ENCODE assay signal across 13 cellular contexts in the genomic region with DNA sequence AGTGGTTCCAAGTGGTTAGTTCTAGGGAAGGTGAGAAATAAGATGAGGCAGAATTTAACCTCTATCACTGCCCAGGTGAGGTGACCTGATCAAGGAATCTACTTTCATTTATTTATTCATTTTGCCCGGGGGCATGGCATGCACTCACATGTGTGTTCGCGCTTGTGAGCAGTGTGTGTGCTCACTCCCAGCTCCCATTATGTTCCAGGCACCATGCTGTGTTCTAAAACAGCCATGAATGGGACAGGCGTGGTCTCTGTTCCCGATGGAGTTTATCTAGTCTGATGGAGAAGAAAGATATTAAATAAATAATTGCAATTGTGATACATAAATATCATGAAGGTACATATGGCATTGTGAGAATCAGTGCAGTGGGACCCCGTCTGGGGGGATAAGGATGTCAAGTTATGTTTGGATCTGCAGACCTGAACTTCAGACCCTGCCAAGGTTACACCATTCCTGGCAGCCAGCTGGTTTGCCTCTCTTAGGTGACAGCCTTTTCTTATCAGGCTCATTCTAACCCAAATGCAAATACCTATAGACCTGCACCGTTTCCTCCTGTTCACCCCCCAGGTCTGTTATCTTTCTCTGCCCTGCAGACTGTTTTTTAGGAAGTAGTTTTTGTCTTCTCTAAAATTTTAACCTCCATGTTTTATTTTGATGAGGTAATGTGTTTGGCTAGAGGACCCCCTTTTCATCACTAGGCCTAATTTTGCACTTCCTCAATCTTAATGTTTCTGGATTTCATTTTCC. TPM values are rescaled to one million over a fixed set of nuclear protein-coding genes. Genes with fewer than 3 reads are reported as not detected.
DNase-seq lines count a peak whose midpoint lies in the region; ATAC-seq and TF ChIP-seq lines count a peak whose summit lies in the region.
"Had no signal": no experiment of that assay in that cellular context is flagged by ENCODE, and none has a peak within 500 bp of the region (broad histone marks: within the 10 kb centered on the region; RNA-seq: fewer than 3 reads in every experiment).

No MANE protein-coding gene starts in this region.

- TF ChIP-seq CTCF in NB4 (IDR thresholded peaks at IDR 0.05; ENCODE audit: low read depth, low read length): no peak
- no peak for TF ChIP-seq CTCF in spleen (IDR thresholded peaks at IDR 0.05 in 8 of 11, conservative IDR thresholded peaks at IDR 0.05 in 3 of 11)

- H3K4me1 ChIP-seq in spleen: peaks cover 15 to 83% (median 37%) of the 10 kb centered on the region in 6 donors
- H3K4me1 ChIP-seq: BLaER1 had no signal

- TF ChIP-seq POLR2A in NB4 (IDR thresholded peaks at IDR 0.05; ENCODE audit: extremely low read depth, insufficient read length): no peak
- no peak for TF ChIP-seq POLR2A in spleen (IDR thresholded peaks at IDR 0.05)

- H3K36me3 ChIP-seq in spleen: peaks cover 0 to 58% (median 22%) of the 10 kb centered on the region in 6 donors

- DNase-seq in activated naive CD8-positive, alpha-beta T cell treated with anti-CD3 and anti-CD28 coated beads, Interleukin-2, amount 50 U/mL, for 24 hours: no peak
- peak; percentile 47 for DNase-seq in NB4 (ENCODE audit: low read depth)
- DNase-seq in effector memory CD8-positive, alpha-beta T cell: no peak
- peak; percentile 19 for DNase-seq in spleen
- DNase-seq: glutamatergic neuron, NCI-H446 treated with DMSO at 0.1 percent for 48 hours, SK-N-SH had no signal

- no peaks in the 10 kb centered on the region for H3K27me3 Mint-ChIP-seq in activated naive CD8-positive, alpha-beta T cell
- no peaks in the 10 kb centered on the region for H3K27me3 Mint-ChIP-seq in activated naive CD8-positive, alpha-beta T cell treated with anti-CD3 and anti-CD28 coated beads, Interleukin-2, amount 50 U/mL, for 24 hours
- no peaks in the 10 kb centered on the region for H3K27me3 Mint-ChIP-seq in effector memory CD8-positive, alpha-beta T cell

- ATAC-seq in activated naive CD8-positive, alpha-beta T cell treated with anti-CD3 and anti-CD28 coated beads, Interleukin-2, amount 50 U/mL, for 24 hours: no peak
- no peak for ATAC-seq in effector memory CD8-positive, alpha-beta T cell (replicated peaks)
- no peak for ATAC-seq in GM18867 (IDR thresholded peaks at IDR 0.05; ENCODE audit: unreplicated experiment)
- no peak for ATAC-seq in HG03280 (IDR thresholded peaks at IDR 0.05; ENCODE audit: unreplicated experiment)
- ATAC-seq in GM19397 (IDR thresholded peaks at IDR 0.05; ENCODE audit: unreplicated experiment): no peak

- WGBS in spleen, 5 donors: 71 to 86% (median 73%) methylated on average over 7 of the region's 7 CpGs

- H3K36me3 Mint-ChIP-seq in activated naive CD8-positive, alpha-beta T cell: peaks cover 17% of the 10 kb centered on the region
- H3K36me3 Mint-ChIP-seq in activated naive CD8-positive, alpha-beta T cell treated with anti-CD3 and anti-CD28 coated beads, Interleukin-2, amount 50 U/mL, for 24 hours (ENCODE audit: low read depth): peaks cover 53% of the 10 kb centered on the region
- peaks cover 11% of the 10 kb centered on the region for H3K36me3 Mint-ChIP-seq in effector memory CD8-positive, alpha-beta T cell (ENCODE audit: insufficient read depth)

- H3K27me3 ChIP-seq in spleen (replicated peaks in 1 of 7): no peaks in the 10 kb centered on the region
- H3K27me3 ChIP-seq: BLaER1 had no signal

- H3K4me1 Mint-ChIP-seq in activated naive CD8-positive, alpha-beta T cell (ENCODE audit: low read depth): peaks cover 71% of the 10 kb centered on the region
- H3K4me1 Mint-ChIP-seq in activated naive CD8-positive, alpha-beta T cell treated with anti-CD3 and anti-CD28 coated beads, Interleukin-2, amount 50 U/mL, for 24 hours: peaks cover 69% of the 10 kb centered on the region
- H3K4me1 Mint-ChIP-seq in effector memory CD8-positive, alpha-beta T cell (ENCODE audit: low read depth in 2 of 2): peaks cover 24 to 55% of the 10 kb centered on the region in 2 donors

- peak overlapping the region; percentile 75 for H3K27ac Mint-ChIP-seq in activated naive CD8-positive, alpha-beta T cell
- H3K27ac Mint-ChIP-seq in activated naive CD8-positive, alpha-beta T cell treated with anti-CD3 and anti-CD28 coated beads, Interleukin-2, amount 50 U/mL, for 24 hours: no peak overlapping the region
- peak overlapping the region; percentile 64 to 80 for H3K27ac Mint-ChIP-seq in effector memory CD8-positive, alpha-beta T cell

- intact Hi-C loops in spleen (cut with DNase I; ENCODE audit: low total_unique reads): no loop called here

- H3K4me3 ChIP-seq in NB4 (ENCODE audit: low read depth, low read length) (no peak overlapping the region), spleen (no peak overlapping the region)
- H3K4me3 ChIP-seq: BLaER1 had no signal

- H3K9me3 Mint-ChIP-seq in activated naive CD8-positive, alpha-beta T cell (ENCODE audit: low read depth): no peaks in the 10 kb centered on the region
- no peaks in the 10 kb centered on the region for H3K9me3 Mint-ChIP-seq in activated naive CD8-positive, alpha-beta T cell treated with anti-CD3 and anti-CD28 coated beads, Interleukin-2, amount 50 U/mL, for 24 hours
- no peaks in the 10 kb centered on the region for H3K9me3 Mint-ChIP-seq in effector memory CD8-positive, alpha-beta T cell

- H3K9me3 ChIP-seq in spleen: no peaks in the 10 kb centered on the region
- H3K9me3 ChIP-seq: BLaER1, SK-N-SH had no signal

- H3K27ac ChIP-seq in spleen: peak overlapping the region in 7 of 8 donors; percentile 4 to 34 (median 18)
- H3K27ac ChIP-seq: BLaER1, KMS-11 had no signal

- no peak overlapping the region for H3K4me3 Mint-ChIP-seq in activated naive CD8-positive, alpha-beta T cell
- H3K4me3 Mint-ChIP-seq in activated naive CD8-positive, alpha-beta T cell treated with anti-CD3 and anti-CD28 coated beads, Interleukin-2, amount 50 U/mL, for 24 hours: no peak overlapping the region
- H3K4me3 Mint-ChIP-seq in effector memory CD8-positive, alpha-beta T cell: no peak overlapping the region

RNA-seq across cellular contexts. Expression of a gene that starts 11.7 kb away (rescaled TPM):
- 10 to 100 TPM; 45.2 to 80.5 (median 71.3) TPM for total RNA-seq in spleen
- 10 to 100 TPM; 36.8 to 61.8 (median 53.3) TPM for polyA plus RNA-seq in spleen

RNA-seq across cellular contexts. Expression of a gene that starts 50.3 kb away (rescaled TPM):
- total RNA-seq in spleen: 10 to 100 TPM; 24.2 to 42.3 (median 32.5) TPM
- 10 to 100 TPM; 10.4 to 15.0 (median 13.1) TPM for polyA plus RNA-seq in spleen

Comparison
In these comparisons a context has a peak if more than half of its experiments do, and no peak if none do; other contexts are left out.
1. DNase-seq: peak in NB4 (single experiment) and spleen (single experiment); none in activated naive CD8-positive, alpha-beta T cell treated with anti-CD3 and anti-CD28 coated beads, Interleukin-2, amount 50 U/mL, for 24 hours (single experiment) and effector memory CD8-positive, alpha-beta T cell (0 of 3).